15 cellular contexts compared by ENCODE assay signal in the genomic region with DNA sequence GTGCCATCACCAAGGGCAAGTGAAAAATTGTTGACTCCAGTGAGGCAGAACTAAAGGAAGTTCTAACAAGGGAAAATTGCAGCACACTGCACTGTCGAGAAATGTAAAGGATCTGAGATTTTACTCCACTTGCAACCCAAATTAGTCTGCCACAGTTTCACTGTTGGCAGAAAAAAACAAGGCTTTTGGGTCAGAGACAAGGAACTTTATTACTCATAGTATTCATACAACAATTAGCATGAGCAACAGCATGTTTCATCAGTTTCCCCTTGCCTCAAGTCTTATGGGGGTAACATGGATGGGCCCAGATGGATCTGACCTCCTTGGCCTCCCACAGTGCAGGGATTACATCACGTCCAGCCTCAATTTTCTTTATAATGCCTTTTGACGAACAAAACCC.
"Had no signal": no experiment of that assay in that cellular context is flagged by ENCODE, and none has a peak within 500 bp of the region (broad histone marks: within the 10 kb centered on the region; RNA-seq: fewer than 3 reads in every experiment).

No MANE protein-coding gene starts in this region.

- H3K9me3 ChIP-seq: esophagus muscularis mucosa, thoracic aorta had no signal

- H3K27ac ChIP-seq: esophagus muscularis mucosa, hepatocyte, neural progenitor cell, parathyroid adenoma, thoracic aorta had no signal

- H3K27me3 Mint-ChIP-seq: activated CD8-positive, alpha-beta memory T cell treated with anti-CD3 and anti-CD28 coated beads, Interleukin-2, amount 10 ng/mL, durations not matched to agents 7 days and 5 days; activated naive CD8-positive, alpha-beta T cell treated with anti-CD3 and anti-CD28 coated beads, Interleukin-2, amount 10 ng/mL, durations not matched to agents 7 days and 5 days; activated T-cell treated with anti-CD3 and anti-CD28 coated beads, Interleukin-2, amount 50 U/mL, for 24 hours; stimulated activated naive CD8-positive, alpha-beta T cell treated with anti-CD3 and anti-CD28 coated beads, Interleukin-15, amount 100 ng/mL, for 72 hours had no signal

- DNase-seq: activated CD4-positive, alpha-beta T cell treated with anti-CD3 and anti-CD28 coated beads, Interleukin-2, amount 50 U/mL, for 4 hours; activated CD8-positive, alpha-beta memory T cell treated with anti-CD3 and anti-CD28 coated beads, Interleukin-2, amount 10 ng/mL, durations not matched to agents 7 days and 5 days; activated effector memory CD4-positive, alpha-beta T cell treated with anti-CD3 and anti-CD28 coated beads, Interleukin-2, amount 50 U/mL, for 16 hours; activated naive CD8-positive, alpha-beta T cell treated with anti-CD3 and anti-CD28 coated beads, Interleukin-2, amount 10 ng/mL, durations not matched to agents 7 days and 5 days; activated T-cell treated with anti-CD3 and anti-CD28 coated beads, Interleukin-2, amount 50 U/mL, for 24 hours; stimulated activated CD4-positive, alpha-beta T cell treated with anti-CD3 and anti-CD28 coated beads, Interleukin-15, amount 100 ng/mL, for 24 hours; stimulated activated CD4-positive, alpha-beta T cell treated with anti-CD3 and anti-CD28 coated beads, Interleukin-4, amount 100 ng/mL, for 24 hours; stimulated activated naive CD8-positive, alpha-beta T cell treated with anti-CD3 and anti-CD28 coated beads, Interleukin-15, amount 100 ng/mL, for 72 hours had no signal

- H3K4me3 ChIP-seq: esophagus muscularis mucosa, hepatocyte, neural progenitor cell, thoracic aorta had no signal

- H3K4me3 Mint-ChIP-seq: activated CD8-positive, alpha-beta memory T cell treated with anti-CD3 and anti-CD28 coated beads, Interleukin-2, amount 10 ng/mL, durations not matched to agents 7 days and 5 days; activated naive CD8-positive, alpha-beta T cell treated with anti-CD3 and anti-CD28 coated beads, Interleukin-2, amount 10 ng/mL, durations not matched to agents 7 days and 5 days; activated T-cell treated with anti-CD3 and anti-CD28 coated beads, Interleukin-2, amount 50 U/mL, for 24 hours; mesothelial cell of epicardium; neural progenitor cell; stimulated activated naive CD8-positive, alpha-beta T cell treated with anti-CD3 and anti-CD28 coated beads, Interleukin-15, amount 100 ng/mL, for 72 hours had no signal

- H3K4me1 Mint-ChIP-seq: activated CD8-positive, alpha-beta memory T cell treated with anti-CD3 and anti-CD28 coated beads, Interleukin-2, amount 10 ng/mL, durations not matched to agents 7 days and 5 days; mesothelial cell of epicardium; neural progenitor cell; stimulated activated naive CD8-positive, alpha-beta T cell treated with anti-CD3 and anti-CD28 coated beads, Interleukin-15, amount 100 ng/mL, for 72 hours had no signal

- H3K9ac ChIP-seq: neural progenitor cell, parathyroid adenoma had no signal

- H3K27ac Mint-ChIP-seq: activated CD8-positive, alpha-beta memory T cell treated with anti-CD3 and anti-CD28 coated beads, Interleukin-2, amount 10 ng/mL, durations not matched to agents 7 days and 5 days; activated naive CD8-positive, alpha-beta T cell treated with anti-CD3 and anti-CD28 coated beads, Interleukin-2, amount 10 ng/mL, durations not matched to agents 7 days and 5 days; activated T-cell treated with anti-CD3 and anti-CD28 coated beads, Interleukin-2, amount 50 U/mL, for 24 hours; mesothelial cell of epicardium; neural progenitor cell; stimulated activated naive CD8-positive, alpha-beta T cell treated with anti-CD3 and anti-CD28 coated beads, Interleukin-15, amount 100 ng/mL, for 72 hours had no signal

- H3K4me1 ChIP-seq: neural progenitor cell, parathyroid adenoma had no signal

- ATAC-seq: activated CD4-positive, CD25-positive, alpha-beta regulatory T cell treated with anti-CD3 and anti-CD28 coated beads, Interleukin-2, amount 50 U/mL, for 24 hours; activated CD8-positive, alpha-beta memory T cell treated with anti-CD3 and anti-CD28 coated beads, Interleukin-2, amount 10 ng/mL, durations not matched to agents 7 days and 5 days; stimulated activated naive CD8-positive, alpha-beta T cell treated with anti-CD3 and anti-CD28 coated beads, Interleukin-15, amount 100 ng/mL, for 72 hours had no signal

- H3K36me3 ChIP-seq: neural progenitor cell had no signal

- H3K9me3 Mint-ChIP-seq: activated T-cell treated with anti-CD3 and anti-CD28 coated beads, Interleukin-2, amount 50 U/mL, for 24 hours; neural progenitor cell; stimulated activated naive CD8-positive, alpha-beta T cell treated with anti-CD3 and anti-CD28 coated beads, Interleukin-15, amount 100 ng/mL, for 72 hours had no signal
